Comparison of ENCODE assay signal across 8 cellular contexts in genomic region chr14:50062438-50063039, GRCh38. TPM values are rescaled to one million over a fixed set of nuclear protein-coding genes. Genes with fewer than 3 reads are reported as not detected.
DNase-seq lines count a peak whose midpoint lies in the region; TF ChIP-seq lines count a peak whose summit lies in the region.

No MANE protein-coding gene starts in this region.

- no peaks in the 10 kb centered on the region for H3K79me2 ChIP-seq in fibroblast of lung (ENCODE audit: control insufficient read depth, insufficient read depth, low read length)

- H3K4me2 ChIP-seq in fibroblast of lung (ENCODE audit: extremely low read depth, insufficient read depth, low read length), result no peak overlapping the region

- peak overlapping the region; percentile 95 for H3K27ac ChIP-seq in fibroblast of lung (ENCODE audit: insufficient read depth, low read length)
- peak overlapping the region; percentile 54 to 99 (median 88) for H3K27ac ChIP-seq in skin epidermis

- peaks cover 24% of the 10 kb centered on the region for H3K4me1 ChIP-seq in fibroblast of lung (ENCODE audit: control insufficient read depth, extremely low read depth, insufficient read depth, low read length)

- H3K9ac ChIP-seq in fibroblast of lung (ENCODE audit: insufficient read depth, low read length), result no peak overlapping the region

- TF ChIP-seq CTCF in fibroblast of lung (conservative IDR thresholded peaks at IDR 0.05 in 1 of 2, IDR thresholded peaks at IDR 0.05 in 1 of 2; ENCODE audit: low read depth in 1 of 2, low read length in 2 of 2), result no peak

- H3K4me3 ChIP-seq in fibroblast of lung (replicated peaks in 1 of 4; ENCODE audit: control extremely low read depth in 1 of 4, insufficient read depth in 1 of 4, low read depth in 3 of 4, low read length in 4 of 4) (no peak overlapping the region), skin epidermis (peak overlapping the region in 3 of 7 experiments; percentile 4 to 16 (median 7))

- peak; percentile 82 for DNase-seq in A172 (ENCODE audit: low spot score)
- peak; percentile 37 for DNase-seq in GM19238 (ENCODE audit: insufficient read length, low spot score)
- DNase-seq in NCI-H226, result peak; percentile 19
- DNase-seq in activated CD8-positive, alpha-beta memory T cell treated with anti-CD3 and anti-CD28 coated beads, Interleukin-2, amount 50 U/mL, for 4 hours, result peak; percentile 76
- DNase-seq in fibroblast of lung (ENCODE audit: low read depth in 2 of 2), result peak; percentile 71 to 85
- no peak for DNase-seq in NCI-H2107 treated with DMSO at 0.1 percent for 48 hours (lab: John Stamatoyannopoulos, UW; ENCODE audit: unreplicated experiment)
- DNase-seq in NCI-H1930 (lab: John Stamatoyannopoulos, UW), result no peak

- no peaks in the 10 kb centered on the region for H3K27me3 ChIP-seq in fibroblast of lung (ENCODE audit: control insufficient read depth, insufficient read depth, low read length)

- no peaks in the 10 kb centered on the region for H3K36me3 ChIP-seq in fibroblast of lung (ENCODE audit: control insufficient read depth, insufficient read depth, low read length)

- no peaks in the 10 kb centered on the region for H3K9me3 ChIP-seq in fibroblast of lung (ENCODE audit: control insufficient read depth, insufficient read depth, low read depth, low read length)

- H2AFZ ChIP-seq in fibroblast of lung (ENCODE audit: low read length), result no peak overlapping the region

- no peaks in the 10 kb centered on the region for H4K20me1 ChIP-seq in fibroblast of lung (ENCODE audit: control insufficient read depth, extremely low read depth, insufficient read depth, low read length)

RNA-seq across cellular contexts. Expression of gene VCPKMT, which starts 53.8 kb away (rescaled TPM):
- total RNA-seq in A172 (2014; rRNA removed; shearing (Covaris generic)), result 8.3 and 9.9 TPM in 2 replicates
- total RNA-seq in fibroblast of lung, result 3.6 and 4.4 TPM in 2 replicates
- 5.2 and 5.3 TPM in 2 replicates for polyA plus RNA-seq in fibroblast of lung
- 4.3 and 5.8 TPM in 2 replicates for polyA plus RNA-seq in fibroblast of lung (2012)
- 3.4 TPM in 1 of 2 replicates, not detected in the other for polyA minus RNA-seq in fibroblast of lung (ENCODE audit: low replicate concordance)

Comparison
In these comparisons a context has a peak if more than half of its experiments do, and no peak if none do; other contexts are left out.
1. DNase-seq: peak in A172 (single experiment), GM19238 (single experiment), NCI-H226 (single experiment), activated CD8-positive, alpha-beta memory T cell treated with anti-CD3 and anti-CD28 coated beads, Interleukin-2, amount 50 U/mL, for 4 hours (single experiment) and fibroblast of lung (2 of 2); none in NCI-H2107 treated with DMSO at 0.1 percent for 48 hours (single experiment) and NCI-H1930 (0 of 2).